In genomic region chr15:52440414-52440813, GRCh38 we compare ENCODE assay signal across 1 cellular context.
A peak's percentile ranks its signal among the peaks of the same experiment; 100 is the strongest.
TF ChIP-seq lines count a peak whose summit lies in the region.

No MANE protein-coding gene starts in this region.

TF ChIP-seq in HEK293, 187 proteins besides CTCF, POLR2A, EP300 and RAD21 (continued from another document):
- no peak for TF ChIP-seq ZBTB6 (tag by site-specific recombination; IDR thresholded peaks at IDR 0.05)
- TF ChIP-seq FEZF1 (tag by site-specific recombination; IDR thresholded peaks at IDR 0.05) = no peak
- no peak for TF ChIP-seq ZNF521 (tag by site-specific recombination; IDR thresholded peaks at IDR 0.05)
- TF ChIP-seq BCL11A (tag by site-specific recombination; IDR thresholded peaks at IDR 0.05; ENCODE audit: low read depth) = peak; percentile 47; the same call in 1 of the 2 replicates
- TF ChIP-seq ZEB2 (tag by site-specific recombination; IDR thresholded peaks at IDR 0.05) = peak; percentile 61
- TF ChIP-seq ZNF548 (tag by site-specific recombination; IDR thresholded peaks at IDR 0.05) = no peak
- TF ChIP-seq KLF8 (tag by site-specific recombination; IDR thresholded peaks at IDR 0.05) = peak; percentile 45; the same call in 1 of the 2 replicates
- no peak for TF ChIP-seq ZNF558 (tag by site-specific recombination; IDR thresholded peaks at IDR 0.05)
- TF ChIP-seq KLF9 (tag by site-specific recombination; IDR thresholded peaks at IDR 0.05; ENCODE audit: low read depth) = no peak
- no peak for TF ChIP-seq ZSCAN16 (tag by site-specific recombination; IDR thresholded peaks at IDR 0.05)
- peak; percentile 60; the same call in 1 of the 2 replicates for TF ChIP-seq HIC1 (tag by site-specific recombination; IDR thresholded peaks at IDR 0.05)
- peak; percentile 45; the same call in 1 of the 2 replicates for TF ChIP-seq OSR2 (tag by site-specific recombination; IDR thresholded peaks at IDR 0.05)
- TF ChIP-seq ZNF580 (tag by site-specific recombination; IDR thresholded peaks at IDR 0.05) = no peak
- TF ChIP-seq ZNF362 (tag by site-specific recombination; IDR thresholded peaks at IDR 0.05) = 0 out of 2 replicates have a peak, but pooled peaks have one; percentile 24
- TF ChIP-seq SP2 (tag by site-specific recombination; IDR thresholded peaks at IDR 0.05) = no peak
- TF ChIP-seq ZNF211 (tag by site-specific recombination; IDR thresholded peaks at IDR 0.05; ENCODE audit: low read depth) = no peak
- no peak for TF ChIP-seq ZNF747 (tag by site-specific recombination; IDR thresholded peaks at IDR 0.05)
TF ChIP-seq in HEK293: peak in this region for 12.
